Comparison of ENCODE assay signal across 9 cellular contexts in genomic region chr4:98092833-98093439, GRCh38. TPM values are rescaled to one million over a fixed set of nuclear protein-coding genes. Genes with fewer than 3 reads are reported as not detected.
DNase-seq lines count a peak whose midpoint lies in the region; ATAC-seq and TF ChIP-seq lines count a peak whose summit lies in the region.
"Had no signal": no experiment of that assay in that cellular context is flagged by ENCODE, and none has a peak within 500 bp of the region (broad histone marks: within the 10 kb centered on the region; RNA-seq: fewer than 3 reads in every experiment).

No MANE protein-coding gene starts in this region.

- WGBS in mesenchymal stem cell, result no CpG with 5 or more reads among the region's 2 CpGs

- peaks cover 7% of the 10 kb centered on the region for H3K9me3 ChIP-seq in DND-41 (ENCODE audit: insufficient read depth, low read length, severe bottlenecking)
- H3K9me3 ChIP-seq in mesenchymal stem cell (ENCODE audit: control insufficient read depth, low read length), result peaks cover 7% of the 10 kb centered on the region

- H4K91ac ChIP-seq in mesenchymal stem cell (ENCODE audit: low read length), result no peak overlapping the region

- no peaks in the 10 kb centered on the region for H3K4me1 Mint-ChIP-seq in T-helper 2 cell treated with Interferon-gamma antibody and Interleukin-4, amounts not matched to agents 5 μg/mL and 100 μg/mL, for 36 hours (ENCODE audit: low read depth)

- H3K36me3 Mint-ChIP-seq in T-helper 2 cell treated with Interferon-gamma antibody and Interleukin-4, amounts not matched to agents 5 μg/mL and 100 μg/mL, for 36 hours (ENCODE audit: low read depth), result no peaks in the 10 kb centered on the region

- no peaks in the 10 kb centered on the region for H3K79me1 ChIP-seq in mesenchymal stem cell (replicated peaks; ENCODE audit: low read length, poor library complexity, severe bottlenecking)

- H2AFZ ChIP-seq in DND-41 (ENCODE audit: low read depth, low read length), result no peak overlapping the region
- H2AFZ ChIP-seq in mesenchymal stem cell (ENCODE audit: low read depth, low read length), result no peak overlapping the region

- no peak overlapping the region for H3K27ac Mint-ChIP-seq in T-helper 2 cell treated with Interferon-gamma antibody and Interleukin-4, amounts not matched to agents 5 μg/mL and 100 μg/mL, for 36 hours
- H3K27ac Mint-ChIP-seq: activated naive CD8-positive, alpha-beta T cell had no signal

- H2BK12ac ChIP-seq in mesenchymal stem cell (ENCODE audit: low read length in 2 of 2), result no peak overlapping the region

- no peak overlapping the region for H2AK5ac ChIP-seq in mesenchymal stem cell (ENCODE audit: low read length, severe bottlenecking)

- H3K4ac ChIP-seq in mesenchymal stem cell (ENCODE audit: low read depth in 1 of 2, low read length in 2 of 2), result no peak overlapping the region

- H3K36me3 ChIP-seq in DND-41 (ENCODE audit: insufficient read depth, low read length) (no peaks in the 10 kb centered on the region), mesenchymal stem cell (ENCODE audit: control insufficient read depth in 1 of 2, insufficient read depth in 2 of 2, low read depth in 1 of 2, low read length in 2 of 2) (peaks cover 0 to 3% of the 10 kb centered on the region in 2 experiments)

- H2BK15ac ChIP-seq in mesenchymal stem cell (ENCODE audit: low read depth, poor library complexity, severe bottlenecking), result no peak overlapping the region

- no peak overlapping the region for H4K8ac ChIP-seq in mesenchymal stem cell (ENCODE audit: low read length)

- H3K27me3 ChIP-seq in DND-41 (ENCODE audit: insufficient read depth, low read length, poor library complexity) (no peaks in the 10 kb centered on the region), mesenchymal stem cell (ENCODE audit: control insufficient read depth in 1 of 2, insufficient read depth in 1 of 2, low read length in 2 of 2) (no peaks in the 10 kb centered on the region)

- H3K4me3 Mint-ChIP-seq in T-helper 2 cell treated with Interferon-gamma antibody and Interleukin-4, amounts not matched to agents 5 μg/mL and 100 μg/mL, for 36 hours, result no peak overlapping the region
- H3K4me3 Mint-ChIP-seq: activated naive CD8-positive, alpha-beta T cell had no signal

- no peak overlapping the region for H3K14ac ChIP-seq in mesenchymal stem cell (ENCODE audit: low read length in 2 of 2)

- ATAC-seq in DND-41 (ENCODE audit: insufficient read depth, low read depth), result no peak
- ATAC-seq in GM21381 (IDR thresholded peaks at IDR 0.05; ENCODE audit: unreplicated experiment), result no peak
- ATAC-seq in GM19035 (IDR thresholded peaks at IDR 0.05; ENCODE audit: unreplicated experiment), result no peak
- ATAC-seq: stimulated activated naive CD8-positive, alpha-beta T cell treated with anti-CD3 and anti-CD28 coated beads, Interleukin-15, Interleukin-2, amounts not matched to agents 100 U/mL and 50 U/mL, for 24 hours had no signal

- H3K27ac ChIP-seq in DND-41 (ENCODE audit: low read length), result no peak overlapping the region
- no peak overlapping the region for H3K27ac ChIP-seq in mesenchymal stem cell (ENCODE audit: low read length, poor library complexity, severe bottlenecking)

- H3K23ac ChIP-seq in mesenchymal stem cell (ENCODE audit: low read length in 2 of 2), result no peak overlapping the region

- no peaks in the 10 kb centered on the region for H4K20me1 ChIP-seq in DND-41 (ENCODE audit: insufficient read depth, low read length)

- H3K27me3 Mint-ChIP-seq in T-helper 2 cell treated with Interferon-gamma antibody and Interleukin-4, amounts not matched to agents 5 μg/mL and 100 μg/mL, for 36 hours (ENCODE audit: low read depth), result peaks cover 10% of the 10 kb centered on the region

- H3K79me2 ChIP-seq in DND-41 (ENCODE audit: insufficient read depth, low read length), result no peaks in the 10 kb centered on the region

- peak; percentile 19 for DNase-seq in DND-41
- peak; percentile 11 for DNase-seq in HT1080 (ENCODE audit: low read depth)
- peak; percentile 37 for DNase-seq in astrocyte of the spinal cord (ENCODE audit: low read depth, low spot score)
- peak; percentile 12 for DNase-seq in mesenchymal stem cell
- no peak for DNase-seq in T-helper 2 cell treated with Interferon-gamma antibody and Interleukin-4, amounts not matched to agents 5 μg/mL and 100 μg/mL, for 36 hours (ENCODE audit: low spot score)
- DNase-seq: stimulated activated naive CD8-positive, alpha-beta T cell treated with anti-CD3 and anti-CD28 coated beads, Interleukin-15, Interleukin-2, amounts not matched to agents 100 U/mL and 50 U/mL, for 24 hours had no signal

- peaks cover 8% of the 10 kb centered on the region for H3K9me3 Mint-ChIP-seq in T-helper 2 cell treated with Interferon-gamma antibody and Interleukin-4, amounts not matched to agents 5 μg/mL and 100 μg/mL, for 36 hours

- H3K18ac ChIP-seq in mesenchymal stem cell (ENCODE audit: low read depth in 1 of 2, low read length in 2 of 2), result no peak overlapping the region

- H3K9ac ChIP-seq in DND-41 (ENCODE audit: low read depth, low read length), result no peak overlapping the region
- no peak overlapping the region for H3K9ac ChIP-seq in mesenchymal stem cell (ENCODE audit: low read length)

- no peak overlapping the region for H2BK120ac ChIP-seq in mesenchymal stem cell (ENCODE audit: low read depth, low read length)

- H3K4me2 ChIP-seq in DND-41 (ENCODE audit: insufficient read depth, low read length) (no peak overlapping the region), mesenchymal stem cell (ENCODE audit: low read length, poor library complexity, severe bottlenecking) (no peak overlapping the region)

- no peak overlapping the region for H3K4me3 ChIP-seq in DND-41 (ENCODE audit: low read depth in 1 of 2, low read length in 2 of 2)
- H3K4me3 ChIP-seq in astrocyte of the spinal cord (ENCODE audit: low read depth, low read length), result no peak overlapping the region
- H3K4me3 ChIP-seq in mesenchymal stem cell (ENCODE audit: insufficient read depth in 1 of 2, low read depth in 1 of 2, low read length in 2 of 2), result no peak overlapping the region

- no peak overlapping the region for H2BK5ac ChIP-seq in mesenchymal stem cell (ENCODE audit: low read depth, low read length, poor library complexity, severe bottlenecking)

- in situ Hi-C loops in astrocyte of the spinal cord (cut with HindIII; ENCODE audit: low sequenced_read_pairs), result no loop called here

- TF ChIP-seq CTCF in DND-41 (IDR thresholded peaks at IDR 0.05; ENCODE audit: borderline replicate concordance, extremely low read depth, low read length, poor library complexity, severe bottlenecking) (peak; percentile 72), astrocyte of the spinal cord (IDR thresholded peaks at IDR 0.05; ENCODE audit: low read depth, low read length) (peak; percentile 67)

- H3K4me1 ChIP-seq in DND-41 (ENCODE audit: insufficient read depth, low read length), result no peaks in the 10 kb centered on the region
- no peaks in the 10 kb centered on the region for H3K4me1 ChIP-seq in mesenchymal stem cell (ENCODE audit: control insufficient read depth, insufficient read depth, low read depth, low read length)

RNA-seq across cellular contexts. Expression of gene STPG2, which starts 50.3 kb away (rescaled TPM):
- 0.03 TPM in 1 of 2 replicates, not detected in the other for total RNA-seq in HT1080 (2014; rRNA removed; shearing (Covaris generic))
- polyA plus RNA-seq in HT1080 (2015; cell fraction: cytosol; rRNA removed), result 0.05 and 0.29 TPM in 2 replicates
- 0.07 TPM in 1 of 2 replicates, not detected in the other for polyA plus RNA-seq in HT1080 (2015; cell fraction: nucleus; rRNA removed)
- not detected for polyA plus RNA-seq in mesenchymal stem cell (2013, experiment 1 of 2)
- polyA plus RNA-seq in mesenchymal stem cell (2013, experiment 2 of 2), result not detected
